Comparison of ENCODE assay signal across 1 cellular context in the genomic region with DNA sequence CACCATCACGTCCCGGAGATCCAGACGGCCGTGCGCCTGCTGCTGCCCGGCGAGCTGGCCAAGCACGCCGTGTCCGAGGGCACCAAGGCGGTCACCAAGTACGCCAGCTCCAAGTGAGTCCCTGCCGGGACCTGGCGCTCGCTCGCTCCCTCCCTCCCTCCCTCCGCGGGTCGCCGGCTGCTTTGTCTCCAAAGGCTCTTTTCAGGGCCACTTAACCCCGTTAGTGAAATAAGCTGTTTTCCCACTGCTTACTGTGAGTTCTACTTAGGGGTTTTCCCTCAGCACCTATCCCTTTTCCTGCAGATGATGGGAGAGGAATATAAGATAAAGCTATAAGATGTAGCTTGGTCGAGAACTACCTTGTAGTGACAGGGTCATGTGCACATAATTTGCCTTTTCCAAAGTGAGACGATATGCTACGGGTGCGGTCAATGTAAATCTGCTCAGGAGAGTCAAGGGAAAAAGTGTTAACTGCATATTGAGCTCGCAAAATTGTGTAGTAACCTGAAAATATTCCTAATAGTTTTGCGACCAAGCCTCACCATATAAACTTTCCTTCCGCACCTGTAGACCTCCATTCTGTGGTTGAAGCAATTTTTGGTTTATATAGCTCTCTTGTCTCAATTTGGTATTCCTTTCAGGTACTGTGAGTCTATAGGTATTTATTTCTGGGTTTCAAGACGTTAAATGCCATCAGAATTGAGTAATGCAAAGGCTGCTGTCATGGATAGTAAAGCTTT.
TF ChIP-seq lines count a peak whose summit lies in the region.

No MANE protein-coding gene starts in this region.

TF ChIP-seq in GM12878, 131 proteins besides CTCF, POLR2A, EP300 and RAD21 (continued from another document):
- TF ChIP-seq, protein P1, sequence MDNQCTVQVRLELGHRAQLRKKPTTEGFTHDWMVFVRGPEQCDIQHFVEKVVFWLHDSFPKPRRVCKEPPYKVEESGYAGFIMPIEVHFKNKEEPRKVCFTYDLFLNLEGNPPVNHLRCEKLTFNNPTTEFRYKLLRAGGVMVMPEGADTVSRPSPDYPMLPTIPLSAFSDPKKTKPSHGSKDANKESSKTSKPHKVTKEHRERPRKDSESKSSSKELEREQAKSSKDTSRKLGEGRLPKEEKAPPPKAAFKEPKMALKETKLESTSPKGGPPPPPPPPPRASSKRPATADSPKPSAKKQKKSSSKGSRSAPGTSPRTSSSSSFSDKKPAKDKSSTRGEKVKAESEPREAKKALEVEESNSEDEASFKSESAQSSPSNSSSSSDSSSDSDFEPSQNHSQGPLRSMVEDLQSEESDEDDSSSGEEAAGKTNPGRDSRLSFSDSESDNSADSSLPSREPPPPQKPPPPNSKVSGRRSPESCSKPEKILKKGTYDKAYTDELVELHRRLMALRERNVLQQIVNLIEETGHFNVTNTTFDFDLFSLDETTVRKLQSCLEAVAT (IDR thresholded peaks at IDR 0.05), result 0 out of 2 replicates have a peak, but pooled peaks have one; percentile 39
